9 cellular contexts compared by ENCODE assay signal in genomic region chr3:125990253-125990970, GRCh38. TPM values are rescaled to one million over a fixed set of nuclear protein-coding genes. Genes with fewer than 3 reads are reported as not detected.
DNase-seq lines count a peak whose midpoint lies in the region; ATAC-seq and TF ChIP-seq lines count a peak whose summit lies in the region.
"Had no signal": no experiment of that assay in that cellular context is flagged by ENCODE, and none has a peak within 500 bp of the region (broad histone marks: within the 10 kb centered on the region; RNA-seq: fewer than 3 reads in every experiment).

No MANE protein-coding gene starts in this region.

- no peaks in the 10 kb centered on the region for H3K9me3 Mint-ChIP-seq in activated T-helper 17 cell treated with anti-CD3 and anti-CD28 coated beads, Interleukin-2, amount 50 U/mL, for 72 hours
- H3K9me3 Mint-ChIP-seq in nephron progenitor cell = peaks cover 21% of the 10 kb centered on the region

- no peaks in the 10 kb centered on the region for H3K79me2 ChIP-seq in OCI-LY7 (ENCODE audit: insufficient read depth, low read depth, low read length)

- H3K27ac ChIP-seq in 22Rv1 (peak overlapping the region; percentile 71), OCI-LY7 (ENCODE audit: low read depth, low read length, poor library complexity, severe bottlenecking) (no peak overlapping the region)

- no TSS peak for BruUV-seq in OCI-LY7 (replicated peaks; lab: Mats Ljungman, UMichigan)

- no peaks in the 10 kb centered on the region for H3K36me3 ChIP-seq in OCI-LY7 (ENCODE audit: insufficient read depth, low read length)

- H3K9me2 ChIP-seq in OCI-LY7 (ENCODE audit: insufficient read depth, low read length) = no peaks in the 10 kb centered on the region

- DNase-seq in OCI-LY7 (ENCODE audit: low spot score) (peak; percentile 66), fibroblast of peridontal ligament (ENCODE audit: extremely low read depth) (peak; percentile 76), nephron progenitor cell (peak; percentile 85)
- DNase-seq in stimulated activated naive CD8-positive, alpha-beta T cell treated with anti-CD3 and anti-CD28 coated beads, Interleukin-15, Interleukin-2, amounts not matched to agents 100 U/mL and 50 U/mL, for 24 hours = peak; percentile 68
- DNase-seq: DND-41 had no signal

- peak overlapping the region; percentile 72 for H3K4me3 ChIP-seq in OCI-LY7 (ENCODE audit: low read depth, low read length, poor library complexity, severe bottlenecking)

- peak overlapping the region; percentile 98 for H3K27ac Mint-ChIP-seq in activated T-helper 17 cell treated with anti-CD3 and anti-CD28 coated beads, Interleukin-2, amount 50 U/mL, for 72 hours
- peak overlapping the region; percentile 99 for H3K27ac Mint-ChIP-seq in nephron progenitor cell

- H3K4me3 Mint-ChIP-seq in activated T-helper 17 cell treated with anti-CD3 and anti-CD28 coated beads, Interleukin-2, amount 50 U/mL, for 72 hours = peak overlapping the region; percentile 97
- H3K4me3 Mint-ChIP-seq in nephron progenitor cell = peak overlapping the region; percentile 97

- peak; percentile 89 for ATAC-seq in HG03571 (IDR thresholded peaks at IDR 0.05; ENCODE audit: unreplicated experiment)
- ATAC-seq in activated T-helper 17 cell treated with anti-CD3 and anti-CD28 coated beads, Interleukin-2, amount 50 U/mL, for 72 hours (replicated peaks) = peak; percentile 97
- ATAC-seq in stimulated activated naive CD8-positive, alpha-beta T cell treated with anti-CD3 and anti-CD28 coated beads, Interleukin-15, Interleukin-2, amounts not matched to agents 100 U/mL and 50 U/mL, for 24 hours = peak; percentile 83

- TF ChIP-seq POLR2A in GM19193 (IDR thresholded peaks at IDR 0.05; ENCODE audit: extremely low read depth, insufficient read depth, insufficient read length) = peak; percentile 75

- H2AFZ ChIP-seq in OCI-LY7 (ENCODE audit: low read length) = peak overlapping the region; percentile 86

- H3K36me3 Mint-ChIP-seq in activated T-helper 17 cell treated with anti-CD3 and anti-CD28 coated beads, Interleukin-2, amount 50 U/mL, for 72 hours (ENCODE audit: low read depth) = no peaks in the 10 kb centered on the region
- no peaks in the 10 kb centered on the region for H3K36me3 Mint-ChIP-seq in nephron progenitor cell (ENCODE audit: low read depth)

- H3K4me1 Mint-ChIP-seq in activated T-helper 17 cell treated with anti-CD3 and anti-CD28 coated beads, Interleukin-2, amount 50 U/mL, for 72 hours = peaks cover 6% of the 10 kb centered on the region
- peaks cover 20% of the 10 kb centered on the region for H3K4me1 Mint-ChIP-seq in nephron progenitor cell

- TF ChIP-seq CTCF in 22Rv1 (IDR thresholded peaks at IDR 0.05) (no peak), OCI-LY7 (conservative IDR thresholded peaks at IDR 0.05; ENCODE audit: low read length) (no peak), nephron progenitor cell (IDR thresholded peaks at IDR 0.05) (no peak)

- CTCF ChIA-PET in OCI-LY7 (lab: Charles Lee; ENCODE audit: unreplicated experiment) = no interaction called here

- no peaks in the 10 kb centered on the region for H3K27me3 Mint-ChIP-seq in activated T-helper 17 cell treated with anti-CD3 and anti-CD28 coated beads, Interleukin-2, amount 50 U/mL, for 72 hours
- peaks cover 24% of the 10 kb centered on the region for H3K27me3 Mint-ChIP-seq in nephron progenitor cell (ENCODE audit: low read depth, poor library complexity)

- peak overlapping the region; percentile 68 for H3K4me2 ChIP-seq in OCI-LY7 (ENCODE audit: low read length)

- H4K20me1 ChIP-seq in OCI-LY7 (ENCODE audit: insufficient read depth, low read length) = no peaks in the 10 kb centered on the region

- intact Hi-C loops in OCI-LY7 (cut with micrococcal nuclease; ENCODE audit: unreplicated experiment) = no loop called here

- H3K4me1 ChIP-seq in OCI-LY7 (ENCODE audit: insufficient read depth, low read length, poor library complexity, severe bottlenecking) = peaks cover 8% of the 10 kb centered on the region

- POLR2A ChIA-PET in OCI-LY7 (lab: Charles Lee) = no interaction called here

- no peaks in the 10 kb centered on the region for H3K9me3 ChIP-seq in OCI-LY7 (ENCODE audit: low read length)

RNA-seq across cellular contexts. Expression of gene ROPN1B, which starts 21.4 kb away (rescaled TPM):
- not detected in 2 replicates for total RNA-seq in OCI-LY7 (2014; rRNA removed; shearing (Covaris generic))
- not detected in 2 replicates for total RNA-seq in OCI-LY7 (2022)
- total RNA-seq in activated T-helper 17 cell treated with anti-CD3 and anti-CD28 coated beads, Interleukin-2, amount 50 U/mL, for 72 hours = not detected
